In the genomic region with DNA sequence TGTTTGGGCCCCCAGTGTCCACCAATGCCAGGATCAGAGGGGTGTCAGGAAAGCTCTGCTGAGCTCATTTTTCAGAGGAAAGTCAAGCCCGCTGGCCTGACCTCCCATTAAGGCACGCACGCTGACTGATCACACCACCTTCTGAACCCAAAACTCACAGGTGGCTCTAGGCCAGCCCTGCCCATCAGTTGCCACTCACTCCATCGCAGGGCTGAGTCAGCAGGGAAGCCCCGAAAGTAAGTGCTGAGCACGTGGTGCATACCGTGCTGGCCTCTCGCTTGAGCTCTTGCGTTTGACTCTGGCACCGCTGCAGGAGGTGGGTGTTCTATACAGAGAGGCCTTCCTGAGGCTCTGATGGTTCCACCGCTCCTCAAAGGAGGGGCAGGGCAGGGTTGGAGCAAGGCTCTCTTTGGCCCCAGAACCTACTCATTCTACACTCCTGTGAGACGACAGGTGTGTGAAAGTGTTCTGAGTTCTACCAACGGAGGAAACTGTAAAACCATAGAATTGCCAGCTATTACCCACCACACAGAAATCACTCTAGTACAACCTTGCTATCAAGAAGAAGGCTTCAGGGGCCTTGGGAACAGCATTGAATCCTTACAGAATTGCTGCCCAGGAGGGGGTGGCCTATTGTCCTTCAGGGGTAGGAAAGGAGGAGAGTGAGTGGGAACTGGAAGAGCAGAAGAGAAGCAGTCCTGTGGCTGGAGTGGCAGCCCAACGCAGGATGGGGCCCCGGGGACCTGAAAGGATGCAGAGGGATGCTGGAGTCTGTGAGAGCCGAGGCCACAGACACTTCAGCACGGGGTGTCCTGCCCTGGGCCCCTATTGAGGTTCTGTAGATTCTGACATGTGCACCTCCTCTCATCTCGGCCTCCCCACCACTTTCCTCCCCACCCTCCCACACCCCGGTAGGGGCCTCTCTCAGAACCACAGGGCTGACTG, we compare ENCODE assay signal across 11 cellular contexts.
DNase-seq lines count a peak whose midpoint lies in the region; ATAC-seq and TF ChIP-seq lines count a peak whose summit lies in the region.
"Had no signal": no experiment of that assay in that cellular context is flagged by ENCODE, and none has a peak within 500 bp of the region (broad histone marks: within the 10 kb centered on the region; RNA-seq: fewer than 3 reads in every experiment).

No MANE protein-coding gene starts in this region.

- no peak overlapping the region for H3K27ac ChIP-seq in lower lobe of right lung
- H3K27ac ChIP-seq in sigmoid colon = no peak overlapping the region
- H3K27ac ChIP-seq in SJCRH30 = no peak overlapping the region
- H3K27ac ChIP-seq: 22Rv1, neutrophil had no signal

- no peak for TF ChIP-seq CTCF in lower lobe of right lung (IDR thresholded peaks at IDR 0.05)
- no peak for TF ChIP-seq CTCF in sigmoid colon (IDR thresholded peaks at IDR 0.05)

- H3K4me1 ChIP-seq in lower lobe of right lung (no peaks in the 10 kb centered on the region), sigmoid colon (no peaks in the 10 kb centered on the region), SJCRH30 (peaks cover 24% of the 10 kb centered on the region)

- intact Hi-C loops in lower lobe of right lung (cut with DNase I) = no loop called here
- intact Hi-C loops in sigmoid colon (cut with DNase I) = no loop called here

- TF ChIP-seq POLR2A in sigmoid colon (IDR thresholded peaks at IDR 0.05) = no peak

- WGBS in sigmoid colon, 2 donors = 89 to 90% methylated on average over 19 of the region's 19 CpGs

- no peak for DNase-seq in activated CD4-positive, CD25-positive, alpha-beta regulatory T cell (lab: John Stamatoyannopoulos, UW)
- DNase-seq in lower lobe of right lung = no peak
- no peak for DNase-seq in HuH-7.5 (ENCODE audit: low spot score)
- DNase-seq in sigmoid colon = no peak
- DNase-seq in SJCRH30 = no peak
- DNase-seq: NCI-H146 had no signal

- H3K27me3 ChIP-seq in lower lobe of right lung (ENCODE audit: low read depth) (no peaks in the 10 kb centered on the region), sigmoid colon (no peaks in the 10 kb centered on the region), SJCRH30 (no peaks in the 10 kb centered on the region)
- H3K27me3 ChIP-seq: neutrophil had no signal

- peak; percentile 86 to 89 for ATAC-seq in activated CD4-positive, CD25-positive, alpha-beta regulatory T cell treated with anti-CD3 and anti-CD28 coated beads, Interleukin-2, amount 50 U/mL, for 24 hours
- ATAC-seq in GM19324 (IDR thresholded peaks at IDR 0.05; ENCODE audit: low FRiP score, unreplicated experiment) = peak; percentile 83
- ATAC-seq in HG03045 (IDR thresholded peaks at IDR 0.05; ENCODE audit: unreplicated experiment) = peak; percentile 92
- peak; percentile 26 to 27 for ATAC-seq in lower lobe of right lung

- H3K36me3 ChIP-seq in lower lobe of right lung (no peaks in the 10 kb centered on the region), sigmoid colon (no peaks in the 10 kb centered on the region), SJCRH30 (no peaks in the 10 kb centered on the region)
- H3K36me3 ChIP-seq: neutrophil had no signal

- TF ChIP-seq EP300 in sigmoid colon (IDR thresholded peaks at IDR 0.05) = no peak

- no peak overlapping the region for H3K4me3 ChIP-seq in lower lobe of right lung
- H3K4me3 ChIP-seq in sigmoid colon = no peak overlapping the region
- no peak overlapping the region for H3K4me3 ChIP-seq in SJCRH30

- H3K9me3 ChIP-seq in lower lobe of right lung (no peaks in the 10 kb centered on the region), sigmoid colon (no peaks in the 10 kb centered on the region), SJCRH30 (replicated peaks) (no peaks in the 10 kb centered on the region)
- H3K9me3 ChIP-seq: neutrophil had no signal

Comparison
In these comparisons a context has a peak if more than half of its experiments do, and no peak if none do; other contexts are left out.
1. ATAC-seq: peak in every context shown above with its lines; median percentile 92 in HG03045; 88 in activated CD4-positive, CD25-positive, alpha-beta regulatory T cell treated with anti-CD3 and anti-CD28 coated beads, Interleukin-2, amount 50 U/mL, for 24 hours; 83 in GM19324; 26 in lower lobe of right lung.